16 cellular contexts compared by ENCODE assay signal in the genomic region with DNA sequence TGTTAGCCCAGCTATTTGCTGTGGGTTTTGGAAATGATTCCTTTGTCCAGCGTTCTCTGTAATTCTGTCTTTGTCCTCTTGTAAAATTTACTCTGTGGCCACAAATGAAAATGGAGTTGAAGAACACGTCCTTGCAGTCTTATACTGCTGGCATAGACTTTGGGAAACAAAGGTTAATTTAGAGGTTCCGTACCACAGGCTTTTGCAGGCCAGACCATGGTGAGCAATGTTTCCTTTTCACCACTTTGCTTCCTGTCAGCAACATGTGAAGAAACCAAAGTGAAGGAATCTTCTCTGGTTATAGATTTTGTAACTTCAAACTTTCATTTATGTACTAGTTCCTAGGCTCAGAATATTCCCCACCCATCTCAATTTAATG.
DNase-seq lines count a peak whose midpoint lies in the region; ATAC-seq and TF ChIP-seq lines count a peak whose summit lies in the region.
"Had no signal": no experiment of that assay in that cellular context is flagged by ENCODE, and none has a peak within 500 bp of the region (broad histone marks: within the 10 kb centered on the region; RNA-seq: fewer than 3 reads in every experiment).

No MANE protein-coding gene starts in this region.

- no peaks in the 10 kb centered on the region for H3K36me3 Mint-ChIP-seq in type B pancreatic cell
- H3K36me3 Mint-ChIP-seq: activated naive CD8-positive, alpha-beta T cell had no signal

- no peak overlapping the region for H3K4me3 ChIP-seq in choroid plexus epithelial cell (ENCODE audit: low read depth, low read length)
- H3K4me3 ChIP-seq: left ventricle myocardium inferior had no signal

- no peaks in the 10 kb centered on the region for H3K4me1 ChIP-seq in foreskin keratinocyte
- H3K4me1 ChIP-seq: left ventricle myocardium inferior had no signal

- in situ Hi-C loops in KBM-7 (cut with MboI; ENCODE audit: low pct_unique_long_range_greater_than_20kb, low sequenced_read_pairs), result no loop called here
- in situ Hi-C loops in GM13976 (cut with MboI; ENCODE audit: low sequenced_read_pairs, unreplicated experiment), result no loop called here

- H3K4me3 Mint-ChIP-seq in type B pancreatic cell, result no peak overlapping the region
- H3K4me3 Mint-ChIP-seq: activated naive CD8-positive, alpha-beta T cell; central memory CD8-positive, alpha-beta T cell had no signal

- H3K27me3 ChIP-seq in foreskin keratinocyte, result no peaks in the 10 kb centered on the region

- H3K9me3 Mint-ChIP-seq in type B pancreatic cell, result peaks cover 3% of the 10 kb centered on the region
- H3K9me3 Mint-ChIP-seq: central memory CD8-positive, alpha-beta T cell had no signal

- TF ChIP-seq CTCF in choroid plexus epithelial cell (conservative IDR thresholded peaks at IDR 0.05; ENCODE audit: low read depth, low read length), result no peak
- no peak for TF ChIP-seq CTCF in type B pancreatic cell (conservative IDR thresholded peaks at IDR 0.05)
- no peak for TF ChIP-seq CTCF in foreskin keratinocyte (conservative IDR thresholded peaks at IDR 0.05)
- TF ChIP-seq CTCF in GM13976 (IDR thresholded peaks at IDR 0.05; ENCODE audit: borderline replicate concordance, control extremely low read depth, extremely low read depth, insufficient read depth, missing control alignments), result no peak

- ATAC-seq in GM21576 (IDR thresholded peaks at IDR 0.05; ENCODE audit: unreplicated experiment), result peak; percentile 15
- ATAC-seq in foreskin keratinocyte, result no peak
- ATAC-seq: HepG2 had no signal

- no peaks in the 10 kb centered on the region for H3K4me1 Mint-ChIP-seq in type B pancreatic cell (ENCODE audit: unreplicated experiment)
- H3K4me1 Mint-ChIP-seq: central memory CD8-positive, alpha-beta T cell had no signal

- peak; percentile 68 for DNase-seq in KBM-7
- peak; percentile 14 for DNase-seq in choroid plexus epithelial cell (ENCODE audit: low read depth)
- no peak for DNase-seq in type B pancreatic cell (ENCODE audit: extremely low spot score, unreplicated experiment)
- DNase-seq in foreskin keratinocyte, result no peak
- no peak for DNase-seq in GM13976 (ENCODE audit: low spot score)
- DNase-seq in activated CD4-positive, alpha-beta T cell treated with anti-CD3 and anti-CD28 coated beads, Interleukin-2, amount 50 U/mL, for 4 hours, result no peak
- DNase-seq: activated CD8-positive, alpha-beta memory T cell treated with anti-CD3 and anti-CD28 coated beads, Interleukin-2, amount 50 U/mL, for 4 hours; left ventricle myocardium inferior; NCI-H1417 treated with DMSO at 0.1 percent for 48 hours; NCI-H526 treated with DMSO at 0.1 percent for 48 hours; SHP77 treated with DMSO at 0.1 percent for 48 hours had no signal

- no peaks in the 10 kb centered on the region for H3K27me3 Mint-ChIP-seq in type B pancreatic cell
- H3K27me3 Mint-ChIP-seq: central memory CD8-positive, alpha-beta T cell had no signal

- no peak overlapping the region for H3K27ac Mint-ChIP-seq in type B pancreatic cell
- H3K27ac Mint-ChIP-seq: activated naive CD8-positive, alpha-beta T cell had no signal

- no peak overlapping the region for H3K27ac ChIP-seq in foreskin keratinocyte
- H3K27ac ChIP-seq: epithelial cell of prostate, left ventricle myocardium inferior had no signal

Comparison
In these comparisons a context has a peak if more than half of its experiments do, and no peak if none do; other contexts are left out.
1. DNase-seq: peak in KBM-7 (single experiment) and choroid plexus epithelial cell (single experiment); none in type B pancreatic cell (single experiment), foreskin keratinocyte (0 of 2), GM13976 (single experiment) and activated CD4-positive, alpha-beta T cell treated with anti-CD3 and anti-CD28 coated beads, Interleukin-2, amount 50 U/mL, for 4 hours (0 of 2).